ENCODE assay signal across 13 cellular contexts in the genomic region with DNA sequence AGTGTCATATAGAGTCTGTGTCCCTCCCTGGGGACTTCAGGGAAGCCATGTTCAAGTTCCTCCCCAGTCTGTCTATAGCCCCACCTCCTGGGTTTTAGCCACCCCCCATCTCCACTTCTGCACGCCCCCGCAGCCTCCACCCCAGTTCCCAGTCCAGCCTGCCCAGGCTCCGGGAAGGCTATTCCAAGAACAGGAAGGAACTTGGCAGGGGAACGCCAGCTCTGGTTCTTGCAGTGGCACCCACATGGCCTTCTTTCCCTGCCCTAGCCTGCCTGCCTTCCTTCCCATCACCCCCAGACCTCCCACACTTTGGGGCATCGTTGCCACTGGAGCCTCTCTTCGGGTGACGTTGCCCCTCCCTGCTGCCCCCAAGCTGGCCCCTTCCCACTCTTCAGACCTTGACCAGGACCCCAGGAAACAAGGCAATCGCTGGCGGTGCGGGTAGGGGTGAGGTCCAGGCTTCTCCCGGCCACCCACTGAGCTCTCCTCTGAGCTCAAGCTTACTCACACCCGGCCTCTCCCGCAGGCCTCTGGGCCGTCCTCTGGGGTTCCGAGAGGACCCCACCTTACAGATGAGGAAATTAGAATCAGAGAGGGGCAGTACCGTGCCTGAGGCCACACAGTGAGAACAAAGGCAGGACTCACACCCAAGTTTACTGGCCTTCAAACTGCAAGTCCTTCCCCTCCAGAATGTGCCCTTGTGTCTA. TPM values are rescaled to one million over a fixed set of nuclear protein-coding genes. Genes with fewer than 3 reads are reported as not detected.
DNase-seq lines count a peak whose midpoint lies in the region; ATAC-seq, FAIRE-seq and TF ChIP-seq lines count a peak whose summit lies in the region.
"Had no signal": no experiment of that assay in that cellular context is flagged by ENCODE, and none has a peak within 500 bp of the region (broad histone marks: within the 10 kb centered on the region; RNA-seq: fewer than 3 reads in every experiment).

No MANE protein-coding gene starts in this region.

- no peak overlapping the region for H3K4me3 Mint-ChIP-seq in astrocyte (ENCODE audit: unreplicated experiment)
- H3K4me3 Mint-ChIP-seq: activated B cell treated with CpG ODN at 0.5 μM for 24 hours had no signal

- no peak for FAIRE-seq in astrocyte (lab: Jason Lieb, UNC)

- H3K36me3 ChIP-seq in astrocyte (ENCODE audit: insufficient read depth, low read length) (no peaks in the 10 kb centered on the region), MM.1S (replicated peaks; ENCODE audit: insufficient read depth, low read length) (no peaks in the 10 kb centered on the region)

- H3K79me2 ChIP-seq in astrocyte (ENCODE audit: insufficient read depth, low read length) (no peaks in the 10 kb centered on the region), MM.1S (ENCODE audit: low read length) (no peaks in the 10 kb centered on the region)

- H3K27ac Mint-ChIP-seq in astrocyte (ENCODE audit: unreplicated experiment), result no peak overlapping the region
- H3K27ac Mint-ChIP-seq: activated B cell treated with CpG ODN at 0.5 μM for 24 hours had no signal

- H3K4me1 ChIP-seq in astrocyte (ENCODE audit: insufficient read depth, low read length) (no peaks in the 10 kb centered on the region), MM.1S (ENCODE audit: low read length) (peaks cover 4% of the 10 kb centered on the region; the same call in 1 of the 2 replicates)

- ATAC-seq in HG03196 (IDR thresholded peaks at IDR 0.05; ENCODE audit: unreplicated experiment), result no peak

- no peaks in the 10 kb centered on the region for H4K20me1 ChIP-seq in astrocyte (ENCODE audit: insufficient read depth, low read length)
- H4K20me1 ChIP-seq in MM.1S (ENCODE audit: insufficient read depth, low read length), result no peaks in the 10 kb centered on the region

- intact Hi-C loops in posterior vena cava (cut with DNase I), result loop anchor here in 1 of 2 donors (5.0 to 10.0 kb wide), 2 partner anchors 178 to 206 kb away; a partner anchor contains a TSS

- peak overlapping the region; percentile 11 for H2AFZ ChIP-seq in astrocyte (ENCODE audit: low read depth, low read length)
- H2AFZ ChIP-seq in MM.1S (ENCODE audit: low read length), result no peak overlapping the region

- no peaks in the 10 kb centered on the region for H3K9me2 ChIP-seq in MM.1S (replicated peaks; ENCODE audit: insufficient read depth, low read length)

- in situ Hi-C loops in GM13976 (cut with MboI; ENCODE audit: low sequenced_read_pairs, unreplicated experiment), result no loop called here

- H3F3A ChIP-seq in MM.1S (ENCODE audit: insufficient read depth, low read length), result no peaks in the 10 kb centered on the region

- no peaks in the 10 kb centered on the region for H3K9me3 Mint-ChIP-seq in astrocyte (ENCODE audit: unreplicated experiment)
- H3K9me3 Mint-ChIP-seq: activated B cell treated with CpG ODN at 0.5 μM for 24 hours had no signal

- H3K9me3 ChIP-seq in astrocyte (ENCODE audit: insufficient read depth, low read depth, low read length) (no peaks in the 10 kb centered on the region), MM.1S (replicated peaks; ENCODE audit: insufficient read depth, low read length) (no peaks in the 10 kb centered on the region)

- peaks cover 14% of the 10 kb centered on the region for H3K27me3 Mint-ChIP-seq in astrocyte (ENCODE audit: low read depth, unreplicated experiment)

- H3K27ac ChIP-seq in astrocyte (ENCODE audit: low read depth, low read length) (no peak overlapping the region), MM.1S (ENCODE audit: low read length) (no peak overlapping the region)

- TF ChIP-seq CTCF in GM13976 (IDR thresholded peaks at IDR 0.05; ENCODE audit: borderline replicate concordance, control extremely low read depth, extremely low read depth, insufficient read depth, missing control alignments) (no peak), astrocyte (IDR thresholded peaks at IDR 0.05; ENCODE audit: insufficient read depth, low read depth, low read length) (no peak), MM.1S (IDR thresholded peaks at IDR 0.05; ENCODE audit: low read length) (no peak)

- H3K4me2 ChIP-seq in astrocyte (ENCODE audit: low read length) (peak overlapping the region; percentile 18), MM.1S (ENCODE audit: low read depth, low read length) (no peak overlapping the region)

- H3K9ac ChIP-seq in astrocyte (ENCODE audit: low read length) (no peak overlapping the region), MM.1S (ENCODE audit: low read length) (no peak overlapping the region)

- H3K4me1 Mint-ChIP-seq in astrocyte (ENCODE audit: low read depth, unreplicated experiment), result no peaks in the 10 kb centered on the region
- H3K4me1 Mint-ChIP-seq: activated B cell treated with CpG ODN at 0.5 μM for 24 hours had no signal

- no peaks in the 10 kb centered on the region for H3K36me3 Mint-ChIP-seq in astrocyte (ENCODE audit: low read depth, unreplicated experiment)

- H3K27me3 ChIP-seq in astrocyte (ENCODE audit: insufficient read depth, low read length) (no peaks in the 10 kb centered on the region), MM.1S (replicated peaks; ENCODE audit: insufficient read depth, low read length) (no peaks in the 10 kb centered on the region)

- no peak overlapping the region for H3K4me3 ChIP-seq in astrocyte (ENCODE audit: insufficient read depth, low read depth, low read length)
- H3K4me3 ChIP-seq in MM.1S (ENCODE audit: low read length), result no peak overlapping the region

- peak; percentile 20 for DNase-seq in GM13976 (ENCODE audit: low spot score)
- DNase-seq in astrocyte (ENCODE audit: low read depth), result no peak
- DNase-seq in posterior vena cava (ENCODE audit: low spot score), result peak; percentile 88
- no peak for DNase-seq in retina
- no peak for DNase-seq in MM.1S
- DNase-seq: activated B cell treated with CpG ODN at 0.5 μM for 24 hours; activated naive CD4-positive, alpha-beta T cell; Calu3; foreskin melanocyte; NCI-H1048; NCI-H524 treated with DMSO at 0.1 percent for 48 hours; stimulated activated CD4-positive, alpha-beta T cell treated with anti-CD3 and anti-CD28 coated beads, Interleukin-2, amount 100 ng/mL, for 48 hours had no signal

RNA-seq across cellular contexts. Expression of a gene that starts 9.2 kb away (rescaled TPM):
- total RNA-seq in astrocyte (1.2 TPM in 2 replicates), posterior vena cava (1 to 10 TPM; 2.8 to 7.4 TPM)
- total RNA-seq: Calu3 had no signal

RNA-seq across cellular contexts. Expression of a gene that starts 18.1 kb away (rescaled TPM):
- total RNA-seq in astrocyte, result 0.77 and 1.5 TPM in 2 replicates
- total RNA-seq in posterior vena cava, result 1 to 10 TPM in 1 of 2 donors, under 1 TPM in 1; 0.10 to 1.3 TPM

RNA-seq across cellular contexts. Expression of a gene that starts 43.8 kb away (rescaled TPM):
- total RNA-seq in astrocyte (22.9 and 28.8 TPM in 2 replicates), posterior vena cava (10 to 100 TPM; 26.7 to 31.3 TPM)

RNA-seq across cellular contexts. Expression of a gene that starts 45.0 kb away (rescaled TPM):
- total RNA-seq in astrocyte (69.5 and 75.6 TPM in 2 replicates), posterior vena cava (10 to 100 TPM; 53.0 to 60.3 TPM)

RNA-seq across cellular contexts. Expression of a gene that starts 49.8 kb away (rescaled TPM):
- total RNA-seq in astrocyte, result 94.8 and 104 TPM in 2 replicates
- 10 to 100 TPM; 39.7 to 42.0 TPM for total RNA-seq in posterior vena cava

Comparison
In these comparisons a context has a peak if more than half of its experiments do, and no peak if none do; other contexts are left out.
1. DNase-seq: peak in GM13976 (single experiment) and posterior vena cava (single experiment); none in astrocyte (single experiment), retina (single experiment) and MM.1S (single experiment).